8 cellular contexts compared by ENCODE assay signal in genomic region chr1:19251305-19252196, GRCh38.
DNase-seq lines count a peak whose midpoint lies in the region; ATAC-seq lines count a peak whose summit lies in the region.

EMC1 (minus strand) TSS chr1:19251524; CDS start chr1:19251509, 15 bp downstream.
MRTO4 (plus strand) TSS chr1:19251805; CDS start chr1:19251836, 31 bp downstream.

- H3K27me3 Mint-ChIP-seq in central memory CD8-positive, alpha-beta T cell: no peaks in the 10 kb centered on the region

- peaks cover 31% of the 10 kb centered on the region for H3K4me1 Mint-ChIP-seq in central memory CD8-positive, alpha-beta T cell

- H3K9me3 Mint-ChIP-seq in central memory CD8-positive, alpha-beta T cell: no peaks in the 10 kb centered on the region

- peaks cover 21% of the 10 kb centered on the region for H3K36me3 Mint-ChIP-seq in central memory CD8-positive, alpha-beta T cell (ENCODE audit: insufficient read depth)

- ATAC-seq in GM18861 (IDR thresholded peaks at IDR 0.05; ENCODE audit: unreplicated experiment) (peak; percentile 75), HG03095 (IDR thresholded peaks at IDR 0.05; ENCODE audit: unreplicated experiment) (peak; percentile 63)
- peak; percentile 88 to 91 for ATAC-seq in activated CD4-positive, CD25-positive, alpha-beta regulatory T cell treated with anti-CD3 and anti-CD28 coated beads, Interleukin-2, amount 50 U/mL, for 24 hours
- ATAC-seq in central memory CD8-positive, alpha-beta T cell (replicated peaks; ENCODE audit: extremely low read depth, poor library complexity, severe bottlenecking): peak; percentile 95

- in situ Hi-C loops in ACHN (cut with HindIII; ENCODE audit: low pct_ligation_motif_present, low pct_unique_long_range_greater_than_20kb, low sequenced_read_pairs): no loop called here

- H3K4me3 Mint-ChIP-seq in central memory CD8-positive, alpha-beta T cell: peak within 1 kb of the TSS; percentile 91

- H3K27ac Mint-ChIP-seq in central memory CD8-positive, alpha-beta T cell (ENCODE audit: low read depth): peak within 1 kb of the TSS; percentile 93

- DNase-seq in ACHN: peak; percentile 81
- peak; percentile 81 for DNase-seq in NCI-H226
- DNase-seq in central memory CD8-positive, alpha-beta T cell (ENCODE audit: low spot score in 2 of 2): peak; percentile 85 to 90
- DNase-seq in islet precursor cell: peak; percentile 94
- peak; percentile 89 for DNase-seq in stimulated activated CD4-positive, alpha-beta T cell treated with anti-CD3 and anti-CD28 coated beads, Interleukin-12 subunit alpha, Interleukin-12 subunit beta, amount 100 ng/mL, for 4 hours

Comparison
In these comparisons a context has a peak if more than half of its experiments do, and no peak if none do; other contexts are left out.
1. Peak in every context shown above with its lines: DNase-seq and ATAC-seq.